ENCODE assay signal across 2 cellular contexts in the genomic region with DNA sequence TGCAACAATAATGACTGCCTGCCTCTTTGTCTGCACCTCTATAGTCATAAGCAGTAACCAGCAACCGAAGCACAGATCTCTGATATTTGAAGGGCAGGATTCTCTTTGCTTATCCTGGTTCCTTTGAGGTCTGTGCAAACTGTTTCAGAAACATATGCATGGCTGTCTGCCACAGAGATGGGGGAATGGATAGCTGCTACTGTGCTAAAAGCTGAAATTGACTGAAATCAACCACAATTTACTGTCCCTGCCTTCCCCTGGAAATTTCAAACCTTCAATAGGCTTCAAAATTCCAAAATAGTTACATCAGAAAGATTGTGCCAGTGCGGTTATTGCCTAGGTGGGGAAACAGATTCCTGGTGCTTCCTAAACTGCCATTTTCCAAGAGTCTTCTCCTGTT.
TF ChIP-seq lines count a peak whose summit lies in the region.

No MANE protein-coding gene starts in this region.

TF ChIP-seq in GM23338, 12 proteins besides CTCF, POLR2A, EP300 and RAD21 (continues in another document):
- TF ChIP-seq, protein P1, sequence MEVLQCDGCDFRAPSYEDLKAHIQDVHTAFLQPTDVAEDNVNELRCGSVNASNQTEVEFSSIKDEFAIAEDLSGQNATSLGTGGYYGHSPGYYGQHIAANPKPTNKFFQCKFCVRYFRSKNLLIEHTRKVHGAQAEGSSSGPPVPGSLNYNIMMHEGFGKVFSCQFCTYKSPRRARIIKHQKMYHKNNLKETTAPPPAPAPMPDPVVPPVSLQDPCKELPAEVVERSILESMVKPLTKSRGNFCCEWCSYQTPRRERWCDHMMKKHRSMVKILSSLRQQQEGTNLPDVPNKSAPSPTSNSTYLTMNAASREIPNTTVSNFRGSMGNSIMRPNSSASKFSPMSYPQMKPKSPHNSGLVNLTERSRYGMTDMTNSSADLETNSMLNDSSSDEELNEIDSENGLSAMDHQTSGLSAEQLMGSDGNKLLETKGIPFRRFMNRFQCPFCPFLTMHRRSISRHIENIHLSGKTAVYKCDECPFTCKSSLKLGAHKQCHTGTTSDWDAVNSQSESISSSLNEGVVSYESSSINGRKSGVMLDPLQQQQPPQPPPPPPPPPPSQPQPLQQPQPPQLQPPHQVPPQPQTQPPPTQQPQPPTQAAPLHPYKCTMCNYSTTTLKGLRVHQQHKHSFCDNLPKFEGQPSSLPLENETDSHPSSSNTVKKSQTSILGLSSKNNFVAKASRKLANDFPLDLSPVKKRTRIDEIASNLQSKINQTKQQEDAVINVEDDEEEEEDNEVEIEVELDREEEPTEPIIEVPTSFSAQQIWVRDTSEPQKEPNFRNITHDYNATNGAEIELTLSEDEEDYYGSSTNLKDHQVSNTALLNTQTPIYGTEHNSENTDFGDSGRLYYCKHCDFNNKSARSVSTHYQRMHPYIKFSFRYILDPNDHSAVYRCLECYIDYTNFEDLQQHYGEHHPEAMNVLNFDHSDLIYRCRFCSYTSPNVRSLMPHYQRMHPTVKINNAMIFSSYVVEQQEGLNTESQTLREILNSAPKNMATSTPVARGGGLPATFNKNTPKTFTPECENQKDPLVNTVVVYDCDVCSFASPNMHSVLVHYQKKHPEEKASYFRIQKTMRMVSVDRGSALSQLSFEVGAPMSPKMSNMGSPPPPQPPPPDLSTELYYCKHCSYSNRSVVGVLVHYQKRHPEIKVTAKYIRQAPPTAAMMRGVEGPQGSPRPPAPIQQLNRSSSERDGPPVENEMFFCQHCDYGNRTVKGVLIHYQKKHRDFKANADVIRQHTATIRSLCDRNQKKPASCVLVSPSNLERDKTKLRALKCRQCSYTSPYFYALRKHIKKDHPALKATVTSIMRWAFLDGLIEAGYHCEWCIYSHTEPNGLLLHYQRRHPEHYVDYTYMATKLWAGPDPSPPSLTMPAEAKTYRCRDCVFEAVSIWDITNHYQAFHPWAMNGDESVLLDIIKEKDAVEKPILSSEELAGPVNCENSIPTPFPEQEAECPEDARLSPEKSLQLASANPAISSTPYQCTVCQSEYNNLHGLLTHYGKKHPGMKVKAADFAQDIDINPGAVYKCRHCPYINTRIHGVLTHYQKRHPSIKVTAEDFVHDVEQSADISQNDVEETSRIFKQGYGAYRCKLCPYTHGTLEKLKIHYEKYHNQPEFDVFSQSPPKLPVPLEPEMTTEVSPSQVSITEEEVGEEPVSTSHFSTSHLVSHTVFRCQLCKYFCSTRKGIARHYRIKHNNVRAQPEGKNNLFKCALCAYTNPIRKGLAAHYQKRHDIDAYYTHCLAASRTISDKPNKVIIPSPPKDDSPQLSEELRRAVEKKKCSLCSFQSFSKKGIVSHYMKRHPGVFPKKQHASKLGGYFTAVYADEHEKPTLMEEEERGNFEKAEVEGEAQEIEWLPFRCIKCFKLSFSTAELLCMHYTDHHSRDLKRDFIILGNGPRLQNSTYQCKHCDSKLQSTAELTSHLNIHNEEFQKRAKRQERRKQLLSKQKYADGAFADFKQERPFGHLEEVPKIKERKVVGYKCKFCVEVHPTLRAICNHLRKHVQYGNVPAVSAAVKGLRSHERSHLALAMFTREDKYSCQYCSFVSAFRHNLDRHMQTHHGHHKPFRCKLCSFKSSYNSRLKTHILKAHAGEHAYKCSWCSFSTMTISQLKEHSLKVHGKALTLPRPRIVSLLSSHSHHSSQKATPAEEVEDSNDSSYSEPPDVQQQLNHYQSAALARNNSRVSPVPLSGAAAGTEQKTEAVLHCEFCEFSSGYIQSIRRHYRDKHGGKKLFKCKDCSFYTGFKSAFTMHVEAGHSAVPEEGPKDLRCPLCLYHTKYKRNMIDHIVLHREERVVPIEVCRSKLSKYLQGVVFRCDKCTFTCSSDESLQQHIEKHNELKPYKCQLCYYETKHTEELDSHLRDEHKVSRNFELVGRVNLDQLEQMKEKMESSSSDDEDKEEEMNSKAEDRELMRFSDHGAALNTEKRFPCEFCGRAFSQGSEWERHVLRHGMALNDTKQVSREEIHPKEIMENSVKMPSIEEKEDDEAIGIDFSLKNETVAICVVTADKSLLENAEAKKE (CRISPR knock-in tag; IDR thresholded peaks at IDR 0.05): no peak
- no peak for TF ChIP-seq NANOG (IDR thresholded peaks at IDR 0.05; ENCODE audit: borderline replicate concordance)
- TF ChIP-seq STAT1 (IDR thresholded peaks at IDR 0.05; ENCODE audit: unreplicated experiment): no peak
- TF ChIP-seq ZNF114 (CRISPR knock-in tag; IDR thresholded peaks at IDR 0.05): no peak
- no peak for TF ChIP-seq ZNF331 (CRISPR knock-in tag; IDR thresholded peaks at IDR 0.05; ENCODE audit: low read depth)
- TF ChIP-seq POLR2AphosphoS5 (IDR thresholded peaks at IDR 0.05; ENCODE audit: low read depth): no peak
- TF ChIP-seq EZH2phosphoT487 (IDR thresholded peaks at IDR 0.05; ENCODE audit: unreplicated experiment): no peak
- no peak for TF ChIP-seq JUNB (IDR thresholded peaks at IDR 0.05; ENCODE audit: unreplicated experiment)
- no peak for TF ChIP-seq CREB1 (CRISPR knock-in tag; IDR thresholded peaks at IDR 0.05; ENCODE audit: low read depth)
- TF ChIP-seq, protein P2, sequence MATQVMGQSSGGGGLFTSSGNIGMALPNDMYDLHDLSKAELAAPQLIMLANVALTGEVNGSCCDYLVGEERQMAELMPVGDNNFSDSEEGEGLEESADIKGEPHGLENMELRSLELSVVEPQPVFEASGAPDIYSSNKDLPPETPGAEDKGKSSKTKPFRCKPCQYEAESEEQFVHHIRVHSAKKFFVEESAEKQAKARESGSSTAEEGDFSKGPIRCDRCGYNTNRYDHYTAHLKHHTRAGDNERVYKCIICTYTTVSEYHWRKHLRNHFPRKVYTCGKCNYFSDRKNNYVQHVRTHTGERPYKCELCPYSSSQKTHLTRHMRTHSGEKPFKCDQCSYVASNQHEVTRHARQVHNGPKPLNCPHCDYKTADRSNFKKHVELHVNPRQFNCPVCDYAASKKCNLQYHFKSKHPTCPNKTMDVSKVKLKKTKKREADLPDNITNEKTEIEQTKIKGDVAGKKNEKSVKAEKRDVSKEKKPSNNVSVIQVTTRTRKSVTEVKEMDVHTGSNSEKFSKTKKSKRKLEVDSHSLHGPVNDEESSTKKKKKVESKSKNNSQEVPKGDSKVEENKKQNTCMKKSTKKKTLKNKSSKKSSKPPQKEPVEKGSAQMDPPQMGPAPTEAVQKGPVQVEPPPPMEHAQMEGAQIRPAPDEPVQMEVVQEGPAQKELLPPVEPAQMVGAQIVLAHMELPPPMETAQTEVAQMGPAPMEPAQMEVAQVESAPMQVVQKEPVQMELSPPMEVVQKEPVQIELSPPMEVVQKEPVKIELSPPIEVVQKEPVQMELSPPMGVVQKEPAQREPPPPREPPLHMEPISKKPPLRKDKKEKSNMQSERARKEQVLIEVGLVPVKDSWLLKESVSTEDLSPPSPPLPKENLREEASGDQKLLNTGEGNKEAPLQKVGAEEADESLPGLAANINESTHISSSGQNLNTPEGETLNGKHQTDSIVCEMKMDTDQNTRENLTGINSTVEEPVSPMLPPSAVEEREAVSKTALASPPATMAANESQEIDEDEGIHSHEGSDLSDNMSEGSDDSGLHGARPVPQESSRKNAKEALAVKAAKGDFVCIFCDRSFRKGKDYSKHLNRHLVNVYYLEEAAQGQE (IDR thresholded peaks at IDR 0.05; ENCODE audit: unreplicated experiment): no peak
- TF ChIP-seq EZH2 (IDR thresholded peaks at IDR 0.05; ENCODE audit: low read depth, unreplicated experiment): no peak

TF ChIP-seq in SK-N-SH, 30 proteins besides CTCF, POLR2A, EP300 and RAD21 (continued from another document):
- TF ChIP-seq, protein P2 (IDR thresholded peaks at IDR 0.05; ENCODE audit: low read depth, low read length): no peak
- TF ChIP-seq JUND (IDR thresholded peaks at IDR 0.05) (no peak), TAF1 (IDR thresholded peaks at IDR 0.05; ENCODE audit: borderline replicate concordance, low read depth, low read length) (no peak), TEAD4 (IDR thresholded peaks at IDR 0.05; ENCODE audit: borderline replicate concordance, insufficient read depth) (peak; percentile 20; the same call in 1 of the 2 replicates), SMC3 (IDR thresholded peaks at IDR 0.05; ENCODE audit: low read depth, low read length) (no peak), GABPA (IDR thresholded peaks at IDR 0.05; ENCODE audit: low read depth) (no peak), EZH2phosphoT487 (IDR thresholded peaks at IDR 0.05; ENCODE audit: borderline replicate concordance, low read depth) (no peak), POLR2AphosphoS5 (IDR thresholded peaks at IDR 0.05; ENCODE audit: low read depth, low read length) (no peak), ELF1 (IDR thresholded peaks at IDR 0.05) (no peak), FOSL2 (IDR thresholded peaks at IDR 0.05; ENCODE audit: borderline replicate concordance, low read depth) (no peak), MXI1 (IDR thresholded peaks at IDR 0.05; ENCODE audit: low read depth, low read length) (no peak), NFIC (IDR thresholded peaks at IDR 0.05; ENCODE audit: borderline replicate concordance) (no peak), TCF12 (IDR thresholded peaks at IDR 0.05) (peak; percentile 23; the same call in 1 of the 2 replicates)
- TF ChIP-seq, protein P3, sequence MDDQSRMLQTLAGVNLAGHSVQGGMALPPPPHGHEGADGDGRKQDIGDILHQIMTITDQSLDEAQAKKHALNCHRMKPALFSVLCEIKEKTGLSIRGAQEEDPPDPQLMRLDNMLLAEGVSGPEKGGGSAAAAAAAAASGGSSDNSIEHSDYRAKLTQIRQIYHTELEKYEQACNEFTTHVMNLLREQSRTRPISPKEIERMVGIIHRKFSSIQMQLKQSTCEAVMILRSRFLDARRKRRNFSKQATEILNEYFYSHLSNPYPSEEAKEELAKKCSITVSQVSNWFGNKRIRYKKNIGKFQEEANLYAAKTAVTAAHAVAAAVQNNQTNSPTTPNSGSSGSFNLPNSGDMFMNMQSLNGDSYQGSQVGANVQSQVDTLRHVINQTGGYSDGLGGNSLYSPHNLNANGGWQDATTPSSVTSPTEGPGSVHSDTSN (IDR thresholded peaks at IDR 0.05): peak; percentile 37; the same call in 1 of the 2 replicates
- TF ChIP-seq, protein P4, sequence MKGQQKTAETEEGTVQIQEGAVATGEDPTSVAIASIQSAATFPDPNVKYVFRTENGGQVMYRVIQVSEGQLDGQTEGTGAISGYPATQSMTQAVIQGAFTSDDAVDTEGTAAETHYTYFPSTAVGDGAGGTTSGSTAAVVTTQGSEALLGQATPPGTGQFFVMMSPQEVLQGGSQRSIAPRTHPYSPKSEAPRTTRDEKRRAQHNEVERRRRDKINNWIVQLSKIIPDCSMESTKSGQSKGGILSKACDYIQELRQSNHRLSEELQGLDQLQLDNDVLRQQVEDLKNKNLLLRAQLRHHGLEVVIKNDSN (IDR thresholded peaks at IDR 0.05; ENCODE audit: borderline replicate concordance, low read depth): no peak
